15 cellular contexts compared by ENCODE assay signal in genomic region chr12:27971606-27972005, GRCh38. TPM values are rescaled to one million over a fixed set of nuclear protein-coding genes. Genes with fewer than 3 reads are reported as not detected.
DNase-seq lines count a peak whose midpoint lies in the region; ATAC-seq and TF ChIP-seq lines count a peak whose summit lies in the region.
"Had no signal": no experiment of that assay in that cellular context is flagged by ENCODE, and none has a peak within 500 bp of the region (broad histone marks: within the 10 kb centered on the region; RNA-seq: fewer than 3 reads in every experiment).

No MANE protein-coding gene starts in this region.

- intact Hi-C loops in mammary epithelial cell (cut with micrococcal nuclease) = loop anchor here (2.0 kb wide), 1 partner anchor 991 kb away; no protein-coding TSS in a partner anchor
- intact Hi-C loops in breast epithelium (cut with DNase I; ENCODE audit: low total_unique reads) = no loop called here

- H3K27ac ChIP-seq in mammary epithelial cell (ENCODE audit: insufficient read depth, low read depth, low read length) = peak overlapping the region; percentile 95
- H3K27ac ChIP-seq in breast epithelium = no peak overlapping the region
- H3K27ac ChIP-seq in muscle layer of duodenum (ENCODE audit: low read length) = peak overlapping the region; percentile 43
- H3K27ac ChIP-seq: cardiac muscle cell, SK-N-MC had no signal

- dilution Hi-C loops in mammary epithelial cell (cut with HindIII; ENCODE audit: low sequenced_read_pairs) = no loop called here

- WGBS in mammary epithelial cell (ENCODE audit: low coverage, missing lambda C conversion rate) = 100% methylated on average over 6 of the region's 7 CpGs

- peak overlapping the region; percentile 91 for H3K4me2 ChIP-seq in mammary epithelial cell (ENCODE audit: insufficient read depth, low read depth, low read length)

- no peak for TF ChIP-seq POLR2A in breast epithelium (IDR thresholded peaks at IDR 0.05)

- no TSS peak for BruUV-seq in mammary epithelial cell (replicated peaks; lab: Mats Ljungman, UMichigan)

- H3K4me3 ChIP-seq in mammary epithelial cell (replicated peaks in 1 of 3; ENCODE audit: insufficient read depth in 1 of 3, low read depth in 2 of 3, low read length in 3 of 3) (peak overlapping the region in 2 of 3 experiments; percentile 44 to 95), breast epithelium (peak overlapping the region in 1 of 3 donors; percentile 83), choroid plexus epithelial cell (ENCODE audit: low read depth, low read length) (no peak overlapping the region), muscle layer of duodenum (ENCODE audit: low read depth in 1 of 2, low read length in 2 of 2) (peak overlapping the region; percentile 14 to 77)
- H3K4me3 ChIP-seq: cardiac muscle cell, SK-N-MC had no signal

- H3K4me1 ChIP-seq in mammary epithelial cell (ENCODE audit: insufficient read depth, low read length) (peaks cover 27% of the 10 kb centered on the region), breast epithelium (no peaks in the 10 kb centered on the region), muscle layer of duodenum (ENCODE audit: control insufficient read depth in 1 of 2, insufficient read depth in 2 of 2, low read length in 2 of 2) (peaks cover 2 to 39% of the 10 kb centered on the region in 2 donors)

- in situ Hi-C loops in mammary epithelial cell (cut with MboI; ENCODE audit: low sequenced_read_pairs in 2 of 2) = loop anchor here (5.0 kb wide), 2 partner anchors 51 to 206 kb away; no protein-coding TSS in a partner anchor

- peaks cover 46% of the 10 kb centered on the region for H3K79me2 ChIP-seq in mammary epithelial cell (ENCODE audit: insufficient read depth, low read length)

- no peak overlapping the region for H2AFZ ChIP-seq in mammary epithelial cell (ENCODE audit: low read depth, low read length)

- CTCF ChIA-PET in mammary epithelial cell (lab: Charles Lee; ENCODE audit: low non-redundant PET) = no interaction called here

- DNase-seq in mammary epithelial cell (no peak), breast epithelium (ENCODE audit: low spot score in 2 of 2) (no peak), choroid plexus epithelial cell (ENCODE audit: low read depth) (peak; percentile 19), SKM-1 (lab: John Stamatoyannopoulos, UW; ENCODE audit: unreplicated experiment) (no peak)
- DNase-seq: activated naive CD4-positive, alpha-beta T cell; GOT3; kidney glomerular epithelial cell; NCI-H1417; stimulated activated naive CD4-positive, alpha-beta T cell treated with Interleukin-2 at 50 U/mL for 16 hours had no signal

- no peak for ATAC-seq in GM21717 (IDR thresholded peaks at IDR 0.05; ENCODE audit: unreplicated experiment)
- ATAC-seq in HG02759 (IDR thresholded peaks at IDR 0.05; ENCODE audit: unreplicated experiment) = no peak
- no peak for ATAC-seq in HG02840 (IDR thresholded peaks at IDR 0.05; ENCODE audit: low FRiP score, unreplicated experiment)

- H3K36me3 ChIP-seq in mammary epithelial cell (ENCODE audit: insufficient read depth, low read length) = peaks cover 2% of the 10 kb centered on the region
- H3K36me3 ChIP-seq in breast epithelium = no peaks in the 10 kb centered on the region
- H3K36me3 ChIP-seq in muscle layer of duodenum (ENCODE audit: control insufficient read depth in 1 of 2, insufficient read depth in 2 of 2, low read length in 2 of 2) = no peaks in the 10 kb centered on the region
- H3K36me3 ChIP-seq: cardiac muscle cell had no signal

- no peaks in the 10 kb centered on the region for H3K27me3 ChIP-seq in mammary epithelial cell (ENCODE audit: insufficient read depth, low read length)
- H3K27me3 ChIP-seq in breast epithelium = peaks cover 0 to 19% of the 10 kb centered on the region in 2 donors
- H3K27me3 ChIP-seq in muscle layer of duodenum (ENCODE audit: low read depth, low read length) = peaks cover 53% of the 10 kb centered on the region

- TF ChIP-seq CTCF in mammary epithelial cell (conservative IDR thresholded peaks at IDR 0.05 in 1 of 2, IDR thresholded peaks at IDR 0.05 in 1 of 2; ENCODE audit: extremely low read depth in 1 of 2, insufficient read depth in 1 of 2, low read depth in 1 of 2, low read length in 2 of 2) (no peak), breast epithelium (IDR thresholded peaks at IDR 0.05) (no peak), choroid plexus epithelial cell (conservative IDR thresholded peaks at IDR 0.05; ENCODE audit: low read depth, low read length) (no peak)

- H4K20me1 ChIP-seq in mammary epithelial cell (ENCODE audit: insufficient read depth, low read length) = no peaks in the 10 kb centered on the region

- peak overlapping the region; percentile 97 for H3K9ac ChIP-seq in mammary epithelial cell (ENCODE audit: insufficient read depth, low read length)

- H3K9me3 ChIP-seq in mammary epithelial cell (replicated peaks; ENCODE audit: insufficient read depth, low read length) (no peaks in the 10 kb centered on the region), breast epithelium (no peaks in the 10 kb centered on the region), muscle layer of duodenum (ENCODE audit: control insufficient read depth in 1 of 2, low read length in 2 of 2) (no peaks in the 10 kb centered on the region)

RNA-seq across cellular contexts. Expression of gene PTHLH, which starts 0.9 kb away (rescaled TPM):
- total RNA-seq in mammary epithelial cell = 100 to 1,000 TPM; 106 to 200 TPM
- polyA plus RNA-seq in mammary epithelial cell = 246 TPM
- 133 TPM for polyA minus RNA-seq in mammary epithelial cell
- total RNA-seq in breast epithelium = 1 to 10 TPM; 2.4 to 7.5 (median 2.9) TPM
- total RNA-seq: cardiac muscle cell had no signal
- polyA plus RNA-seq: cardiac muscle cell had no signal

Comparison
In these comparisons a context has a peak if more than half of its experiments do, and no peak if none do; other contexts are left out.
1. H3K27ac ChIP-seq: peak in mammary epithelial cell (single experiment) and muscle layer of duodenum (single experiment); none in breast epithelium (0 of 2).
2. RNA of gene PTHLH, which starts 0.9 kb away (total RNA-seq): 106 to 200 TPM in mammary epithelial cell; 2.4 to 7.5 TPM in breast epithelium; every median in the first group is over 10 times any median in the second.